Comparison of ENCODE assay signal across 22 cellular contexts in genomic region chr7:68414631-68415425, GRCh38.
"Had no signal": no experiment of that assay in that cellular context is flagged by ENCODE, and none has a peak within 500 bp of the region (broad histone marks: within the 10 kb centered on the region; RNA-seq: fewer than 3 reads in every experiment).

No MANE protein-coding gene starts in this region.

- H3K9ac ChIP-seq: neural progenitor cell had no signal

- H3K27ac ChIP-seq: adrenal gland, ascending aorta, brain microvascular endothelial cell, foreskin keratinocyte, lower lobe of right lung, neural progenitor cell, sigmoid colon, transverse colon had no signal

- H3K4me2 ChIP-seq: neural progenitor cell, smooth muscle cell had no signal

- H3K9me3 ChIP-seq: adrenal gland, lower lobe of right lung, transverse colon had no signal

- H3K27me3 ChIP-seq: ascending aorta, brain microvascular endothelial cell, foreskin keratinocyte, neural progenitor cell, sigmoid colon, transverse colon had no signal

- DNase-seq: activated CD4-positive, alpha-beta T cell treated with anti-CD3 and anti-CD28 coated beads, Interleukin-2, amount 10 ng/mL, durations not matched to agents 24 days and 14 days; activated naive CD4-positive, alpha-beta T cell; activated T-cell treated with anti-CD3 and anti-CD28 coated beads, Interleukin-2, amount 50 U/mL, for 24 hours; adrenal gland; brain microvascular endothelial cell; dermis blood vessel endothelial cell; effector memory CD4-positive, alpha-beta T cell; foreskin keratinocyte; lower lobe of right lung; naive thymus-derived CD8-positive, alpha-beta T cell; retina; sigmoid colon; stimulated activated CD4-positive, alpha-beta T cell treated with anti-CD3 and anti-CD28 coated beads, Interleukin-15, amount 100 ng/mL, for 24 hours; transverse colon had no signal

- ATAC-seq: activated CD4-positive, CD25-positive, alpha-beta regulatory T cell treated with anti-CD3 and anti-CD28 coated beads, Interleukin-2, amount 50 U/mL, for 24 hours; activated T-helper 17 cell treated with anti-CD3 and anti-CD28 coated beads, Interleukin-2, amount 50 U/mL, for 72 hours; foreskin keratinocyte; left lobe of liver; lower lobe of right lung; naive thymus-derived CD8-positive, alpha-beta T cell; stimulated activated memory B cell treated with anti-CD40 and anti-IgM and Interleukin-4, amounts not matched to agents 10 μg/mL and 1 μg/mL and 100 μg/mL, for 72 hours had no signal

- H2AFZ ChIP-seq: neural progenitor cell had no signal

- H3K36me3 ChIP-seq: adrenal gland, ascending aorta, brain microvascular endothelial cell, lower lobe of right lung, neural progenitor cell, sigmoid colon, transverse colon had no signal

- H3K4me1 ChIP-seq: adrenal gland, ascending aorta, foreskin keratinocyte, lower lobe of right lung, neural progenitor cell, sigmoid colon, transverse colon had no signal

- H3K4me1 Mint-ChIP-seq: activated CD4-positive, alpha-beta T cell treated with anti-CD3 and anti-CD28 coated beads, Interleukin-2, amount 10 ng/mL, durations not matched to agents 24 days and 14 days; activated T-helper 17 cell treated with anti-CD3 and anti-CD28 coated beads, Interleukin-2, amount 50 U/mL, for 72 hours; naive thymus-derived CD8-positive, alpha-beta T cell; neural progenitor cell; stimulated activated memory B cell treated with anti-CD40 and anti-IgM and Interleukin-4, amounts not matched to agents 10 μg/mL and 1 μg/mL and 100 μg/mL, for 72 hours had no signal

- H3K4me3 ChIP-seq: adrenal gland, ascending aorta, lower lobe of right lung, neural progenitor cell, sigmoid colon, smooth muscle cell, transverse colon had no signal

- H3K27ac Mint-ChIP-seq: activated CD4-positive, alpha-beta T cell treated with anti-CD3 and anti-CD28 coated beads, Interleukin-2, amount 10 ng/mL, durations not matched to agents 24 days and 14 days; activated naive CD8-positive, alpha-beta T cell; activated T-cell treated with anti-CD3 and anti-CD28 coated beads, Interleukin-2, amount 50 U/mL, for 24 hours; activated T-helper 17 cell treated with anti-CD3 and anti-CD28 coated beads, Interleukin-2, amount 50 U/mL, for 72 hours; naive thymus-derived CD8-positive, alpha-beta T cell; neural progenitor cell; stimulated activated memory B cell treated with anti-CD40 and anti-IgM and Interleukin-4, amounts not matched to agents 10 μg/mL and 1 μg/mL and 100 μg/mL, for 72 hours had no signal

- H3K36me3 Mint-ChIP-seq: activated naive CD8-positive, alpha-beta T cell; neural progenitor cell; stimulated activated memory B cell treated with anti-CD40 and anti-IgM and Interleukin-4, amounts not matched to agents 10 μg/mL and 1 μg/mL and 100 μg/mL, for 72 hours had no signal

- H3K4me3 Mint-ChIP-seq: activated CD4-positive, alpha-beta T cell treated with anti-CD3 and anti-CD28 coated beads, Interleukin-2, amount 10 ng/mL, durations not matched to agents 24 days and 14 days; activated naive CD8-positive, alpha-beta T cell; activated T-cell treated with anti-CD3 and anti-CD28 coated beads, Interleukin-2, amount 50 U/mL, for 24 hours; activated T-helper 17 cell treated with anti-CD3 and anti-CD28 coated beads, Interleukin-2, amount 50 U/mL, for 72 hours; naive thymus-derived CD8-positive, alpha-beta T cell; neural progenitor cell; stimulated activated memory B cell treated with anti-CD40 and anti-IgM and Interleukin-4, amounts not matched to agents 10 μg/mL and 1 μg/mL and 100 μg/mL, for 72 hours had no signal

- H3K27me3 Mint-ChIP-seq: activated CD4-positive, alpha-beta T cell treated with anti-CD3 and anti-CD28 coated beads, Interleukin-2, amount 10 ng/mL, durations not matched to agents 24 days and 14 days; activated naive CD8-positive, alpha-beta T cell; activated T-cell treated with anti-CD3 and anti-CD28 coated beads, Interleukin-2, amount 50 U/mL, for 24 hours; activated T-helper 17 cell treated with anti-CD3 and anti-CD28 coated beads, Interleukin-2, amount 50 U/mL, for 72 hours; naive thymus-derived CD8-positive, alpha-beta T cell; stimulated activated memory B cell treated with anti-CD40 and anti-IgM and Interleukin-4, amounts not matched to agents 10 μg/mL and 1 μg/mL and 100 μg/mL, for 72 hours had no signal
